In genomic region chr22:45268958-45269844, GRCh38 we compare ENCODE assay signal across 8 cellular contexts. TPM values are rescaled to one million over a fixed set of nuclear protein-coding genes. Genes with fewer than 3 reads are reported as not detected.
DNase-seq lines count a peak whose midpoint lies in the region; ATAC-seq, FAIRE-seq and TF ChIP-seq lines count a peak whose summit lies in the region.

No MANE protein-coding gene starts in this region.

- DNase-seq in A172 (ENCODE audit: low spot score) (peak; percentile 16), KBM-7 (peak; percentile 76), SW480 (ENCODE audit: low spot score) (peak; percentile 28), cardiac septum (ENCODE audit: low spot score) (peak; percentile 95), pancreas (peak; percentile 74 to 100 (median 90)), tibial artery (peak; percentile 79 to 85)
- peak; percentile 98 for DNase-seq in activated naive CD8-positive, alpha-beta T cell treated with anti-CD3 and anti-CD28 coated beads, Interleukin-2, amount 10 ng/mL, durations not matched to agents 7 days and 5 days

- no peak overlapping the region for H3K27ac ChIP-seq in pancreas
- peak overlapping the region; percentile 64 to 69 for H3K27ac ChIP-seq in tibial artery

- peak overlapping the region; percentile 77 for H3K4me3 Mint-ChIP-seq in activated naive CD8-positive, alpha-beta T cell treated with anti-CD3 and anti-CD28 coated beads, Interleukin-2, amount 10 ng/mL, durations not matched to agents 7 days and 5 days

- peaks cover 8% of the 10 kb centered on the region for H3K4me1 Mint-ChIP-seq in activated naive CD8-positive, alpha-beta T cell treated with anti-CD3 and anti-CD28 coated beads, Interleukin-2, amount 10 ng/mL, durations not matched to agents 7 days and 5 days

- H3K4me1 ChIP-seq in pancreas, result peaks cover 0 to 4% (median 4%) of the 10 kb centered on the region in 3 donors
- peaks cover 3 to 43% (median 30%) of the 10 kb centered on the region in 4 donors for H3K4me1 ChIP-seq in tibial artery

- peak overlapping the region; percentile 24 for H3K27ac Mint-ChIP-seq in activated naive CD8-positive, alpha-beta T cell treated with anti-CD3 and anti-CD28 coated beads, Interleukin-2, amount 10 ng/mL, durations not matched to agents 7 days and 5 days

- in situ Hi-C loops in KBM-7 (cut with MboI; ENCODE audit: low pct_unique_long_range_greater_than_20kb, low sequenced_read_pairs), result no loop called here

- peak; percentile 80 to 97 (median 94) for TF ChIP-seq CTCF in pancreas (IDR thresholded peaks at IDR 0.05)
- TF ChIP-seq CTCF in tibial artery (IDR thresholded peaks at IDR 0.05), result peak; percentile 89 to 97

- 2 to 3% methylated on average over 42 to 44 of the region's 60 CpGs for WGBS in pancreas, 2 donors

- H3K36me3 Mint-ChIP-seq in activated naive CD8-positive, alpha-beta T cell treated with anti-CD3 and anti-CD28 coated beads, Interleukin-2, amount 10 ng/mL, durations not matched to agents 7 days and 5 days, result no peaks in the 10 kb centered on the region

- peaks cover 43% of the 10 kb centered on the region for H3K27me3 Mint-ChIP-seq in activated naive CD8-positive, alpha-beta T cell treated with anti-CD3 and anti-CD28 coated beads, Interleukin-2, amount 10 ng/mL, durations not matched to agents 7 days and 5 days

- FAIRE-seq in pancreas (lab: Jason Lieb, UNC), result no peak

- no peaks in the 10 kb centered on the region for H3K9me3 Mint-ChIP-seq in activated naive CD8-positive, alpha-beta T cell treated with anti-CD3 and anti-CD28 coated beads, Interleukin-2, amount 10 ng/mL, durations not matched to agents 7 days and 5 days

- no peaks in the 10 kb centered on the region for H3K27me3 ChIP-seq in pancreas
- H3K27me3 ChIP-seq in tibial artery, result no peaks in the 10 kb centered on the region

- H3K4me3 ChIP-seq in pancreas (peak overlapping the region; percentile 16 to 58 (median 40)), tibial artery (peak overlapping the region; percentile 55)

- POLR2A ChIA-PET in activated naive CD8-positive, alpha-beta T cell treated with anti-CD3 and anti-CD28 coated beads, Interleukin-2, amount 10 ng/mL, durations not matched to agents 7 days and 5 days (lab: Charles Lee), result interaction anchor here (1.2 kb wide), 1 partner anchor 49 kb away, joined by 4 read pairs; no protein-coding TSS in a partner anchor

- H3K36me3 ChIP-seq in pancreas (no peaks in the 10 kb centered on the region), tibial artery (no peaks in the 10 kb centered on the region)

- H3K9me3 ChIP-seq in pancreas (no peaks in the 10 kb centered on the region), tibial artery (no peaks in the 10 kb centered on the region)

- intact Hi-C loops in cardiac septum (cut with DNase I) (loop anchor here (1.0 to 10.0 kb wide), 3 partner anchors 166 to 294 kb away; no protein-coding TSS in a partner anchor), pancreas (cut with DNase I) (loop anchor here (5.0 to 10.0 kb wide), 3 partner anchors 166 to 283 kb away; no protein-coding TSS in a partner anchor), tibial artery (cut with DNase I; ENCODE audit: low total_unique reads) (loop anchor here (2.0 kb wide), 2 partner anchors 166 to 288 kb away; no protein-coding TSS in a partner anchor)

- ATAC-seq in GM18498 (IDR thresholded peaks at IDR 0.05; ENCODE audit: unreplicated experiment), result peak; percentile 72
- peak; percentile 81 for ATAC-seq in activated naive CD8-positive, alpha-beta T cell treated with anti-CD3 and anti-CD28 coated beads, Interleukin-2, amount 10 ng/mL, durations not matched to agents 7 days and 5 days (ENCODE audit: low read depth)
- ATAC-seq in pancreas, result peak; percentile 93 to 97 (median 96)

RNA-seq across cellular contexts. Expression of gene UPK3A, which starts 15.5 kb away (rescaled TPM):
- not detected in 2 replicates for total RNA-seq in A172 (2014; rRNA removed; shearing (Covaris generic))
- total RNA-seq in activated naive CD8-positive, alpha-beta T cell treated with anti-CD3 and anti-CD28 coated beads, Interleukin-2, amount 10 ng/mL, durations not matched to agents 7 days and 5 days, result not detected
- total RNA-seq in cardiac septum, result 0.40 TPM
- not detected for total RNA-seq in pancreas
- under 1 TPM in 1 of 2 donors, not detected in 1; 0.21 TPM for polyA plus RNA-seq in pancreas

RNA-seq across cellular contexts. Expression of gene KIAA0930, which starts 28.5 kb away (rescaled TPM):
- 83.1 and 92.5 TPM in 2 replicates for total RNA-seq in A172 (2014; rRNA removed; shearing (Covaris generic))
- 10 to 100 TPM; 38.0 to 41.9 TPM for total RNA-seq in activated naive CD8-positive, alpha-beta T cell treated with anti-CD3 and anti-CD28 coated beads, Interleukin-2, amount 10 ng/mL, durations not matched to agents 7 days and 5 days
- 21.6 TPM for total RNA-seq in cardiac septum
- 10 to 100 TPM; 14.6 to 36.8 (median 24.1) TPM for total RNA-seq in pancreas
- 10 to 100 TPM; 18.1 TPM for polyA plus RNA-seq in pancreas

RNA-seq across cellular contexts. Expression of gene FAM118A, which starts 40.5 kb away (rescaled TPM):
- total RNA-seq in A172 (2014; rRNA removed; shearing (Covaris generic)), result 20.8 and 21.8 TPM in 2 replicates
- total RNA-seq in activated naive CD8-positive, alpha-beta T cell treated with anti-CD3 and anti-CD28 coated beads, Interleukin-2, amount 10 ng/mL, durations not matched to agents 7 days and 5 days, result 10 to 100 TPM; 71.9 to 77.0 TPM
- 15.6 TPM for total RNA-seq in cardiac septum
- total RNA-seq in pancreas, result 10 to 100 TPM in 2 of 6 donors, 1 to 10 TPM in 4; 7.1 to 25.4 (median 8.2) TPM
- polyA plus RNA-seq in pancreas, result 100 to 1,000 TPM in 1 of 2 donors, 10 to 100 TPM in 1; 19.0 to 127 TPM

Comparison
In these comparisons a context has a peak if more than half of its experiments do, and no peak if none do; other contexts are left out.
1. DNase-seq: peak in every context shown above with its lines; median percentile 98 in activated naive CD8-positive, alpha-beta T cell treated with anti-CD3 and anti-CD28 coated beads, Interleukin-2, amount 10 ng/mL, durations not matched to agents 7 days and 5 days; 95 in cardiac septum; 90 in pancreas; 82 in tibial artery; 76 in KBM-7; 28 in SW480; 16 in A172.
2. H3K27ac ChIP-seq: peak in tibial artery (2 of 2); none in pancreas (0 of 4).
3. Peak in every context shown above with its lines, with median percentiles within 50 percentile points of each other: ATAC-seq.